11 cellular contexts compared by ENCODE assay signal in genomic region chr3:104908761-104909160, GRCh38.
DNase-seq lines count a peak whose midpoint lies in the region; ATAC-seq and TF ChIP-seq lines count a peak whose summit lies in the region.
"Had no signal": no experiment of that assay in that cellular context is flagged by ENCODE, and none has a peak within 500 bp of the region (broad histone marks: within the 10 kb centered on the region; RNA-seq: fewer than 3 reads in every experiment).

No MANE protein-coding gene starts in this region.

- no peak for TF ChIP-seq EP300 in gastroesophageal sphincter (IDR thresholded peaks at IDR 0.05)

- H3K9ac ChIP-seq in OCI-LY1 (ENCODE audit: low read length) (peak overlapping the region; percentile 64), fibroblast of lung (ENCODE audit: insufficient read depth, low read length) (no peak overlapping the region)

- H3K9me3 ChIP-seq in OCI-LY1 (ENCODE audit: low read length) (0 out of 2 replicates have a peak, but pooled peaks cover 4% of the 10 kb centered on the region), fibroblast of lung (ENCODE audit: control insufficient read depth, insufficient read depth, low read depth, low read length) (no peaks in the 10 kb centered on the region), gastroesophageal sphincter (peaks cover 0 to 5% (median 0%) of the 10 kb centered on the region in 3 donors)

- no peaks in the 10 kb centered on the region for H3K79me2 ChIP-seq in ACC112 (ENCODE audit: control insufficient read depth, insufficient read depth, low read length, unreplicated experiment)
- H3K79me2 ChIP-seq in OCI-LY1 (ENCODE audit: insufficient read depth, low read length), result no peaks in the 10 kb centered on the region
- H3K79me2 ChIP-seq in fibroblast of lung (ENCODE audit: control insufficient read depth, insufficient read depth, low read length), result no peaks in the 10 kb centered on the region

- peaks cover 18% of the 10 kb centered on the region for H3K36me3 Mint-ChIP-seq in HFFc6 (ENCODE audit: low read depth)
- H3K36me3 Mint-ChIP-seq: stimulated activated memory B cell treated with anti-CD40 and anti-IgM and Interleukin-4, amounts not matched to agents 10 μg/mL and 1 μg/mL and 100 μg/mL, for 72 hours had no signal

- WGBS in gastroesophageal sphincter (ENCODE audit: low coverage in 1 of 2), 2 donors, result 61 to 68% methylated on average over 2 of the region's 2 CpGs

- H3K9me3 Mint-ChIP-seq in HFFc6, result peaks cover 11% of the 10 kb centered on the region

- H3K4me2 ChIP-seq in OCI-LY1 (ENCODE audit: low read length), result peak overlapping the region; percentile 65
- peak overlapping the region; percentile 48 for H3K4me2 ChIP-seq in fibroblast of lung (ENCODE audit: extremely low read depth, insufficient read depth, low read length)

- peaks cover 68% of the 10 kb centered on the region for H3K4me1 Mint-ChIP-seq in HFFc6 (ENCODE audit: low read depth)
- H3K4me1 Mint-ChIP-seq: neural crest cell; stimulated activated memory B cell treated with anti-CD40 and anti-IgM and Interleukin-4, amounts not matched to agents 10 μg/mL and 1 μg/mL and 100 μg/mL, for 72 hours had no signal

- peak overlapping the region; percentile 71 for H3K27ac ChIP-seq in ACC112 (ENCODE audit: low read depth, low read length)
- peak overlapping the region; percentile 95 for H3K27ac ChIP-seq in OCI-LY1 (ENCODE audit: low read depth, low read length, poor library complexity, severe bottlenecking)
- peak overlapping the region; percentile 74 for H3K27ac ChIP-seq in fibroblast of lung (ENCODE audit: insufficient read depth, low read length)
- no peak overlapping the region for H3K27ac ChIP-seq in gastroesophageal sphincter

- in situ Hi-C loops in GM13977 (cut with MboI; ENCODE audit: low pct_unique_long_range_greater_than_20kb, low sequenced_read_pairs, unreplicated experiment), result no loop called here

- H3K4me1 ChIP-seq in ACC112 (ENCODE audit: control insufficient read depth, insufficient read depth, low read length, unreplicated experiment) (peaks cover 27% of the 10 kb centered on the region), OCI-LY1 (ENCODE audit: insufficient read depth, low read length, severe bottlenecking) (peaks cover 42% of the 10 kb centered on the region), fibroblast of lung (ENCODE audit: control insufficient read depth, extremely low read depth, insufficient read depth, low read length) (peaks cover 11% of the 10 kb centered on the region), gastroesophageal sphincter (no peaks in the 10 kb centered on the region)

- ATAC-seq in gastroesophageal sphincter, result no peak
- ATAC-seq in HG03039 (IDR thresholded peaks at IDR 0.05; ENCODE audit: unreplicated experiment), result no peak

- H3K4me3 ChIP-seq in ACC112 (ENCODE audit: low read depth, low read length) (peak overlapping the region; percentile 26), OCI-LY1 (ENCODE audit: low read depth, low read length, poor library complexity, severe bottlenecking) (peak overlapping the region; percentile 44), fibroblast of lung (replicated peaks in 1 of 4; ENCODE audit: control extremely low read depth in 1 of 4, insufficient read depth in 1 of 4, low read depth in 3 of 4, low read length in 4 of 4) (no peak overlapping the region), gastroesophageal sphincter (no peak overlapping the region)

- peaks cover 2% of the 10 kb centered on the region for H3K27me3 Mint-ChIP-seq in HFFc6 (ENCODE audit: insufficient read depth)
- H3K27me3 Mint-ChIP-seq: stimulated activated memory B cell treated with anti-CD40 and anti-IgM and Interleukin-4, amounts not matched to agents 10 μg/mL and 1 μg/mL and 100 μg/mL, for 72 hours had no signal

- TF ChIP-seq CTCF in HFFc6 (IDR thresholded peaks at IDR 0.05), result no peak
- no peak for TF ChIP-seq CTCF in OCI-LY1 (IDR thresholded peaks at IDR 0.05; ENCODE audit: low read length)
- no peak for TF ChIP-seq CTCF in fibroblast of lung (conservative IDR thresholded peaks at IDR 0.05 in 1 of 2, IDR thresholded peaks at IDR 0.05 in 1 of 2; ENCODE audit: low read depth in 1 of 2, low read length in 2 of 2)
- TF ChIP-seq CTCF in GM13977 (IDR thresholded peaks at IDR 0.05; ENCODE audit: extremely low read depth, insufficient read depth, missing control alignments), result no peak
- TF ChIP-seq CTCF in gastroesophageal sphincter (IDR thresholded peaks at IDR 0.05), result no peak

- no peak for DNase-seq in HFFc6
- DNase-seq in fibroblast of lung (ENCODE audit: low read depth in 2 of 2), result no peak
- DNase-seq in GM13977 (ENCODE audit: low spot score), result no peak
- no peak for DNase-seq in AML-193 (lab: John Stamatoyannopoulos, UW)
- DNase-seq: erythroblast had no signal

- H3K4me3 Mint-ChIP-seq in HFFc6, result peak overlapping the region; percentile 70; the same call in 1 of the 2 replicates
- H3K4me3 Mint-ChIP-seq: neural crest cell; stimulated activated memory B cell treated with anti-CD40 and anti-IgM and Interleukin-4, amounts not matched to agents 10 μg/mL and 1 μg/mL and 100 μg/mL, for 72 hours had no signal

- H3F3A ChIP-seq in OCI-LY1 (ENCODE audit: insufficient read depth, low read length), result 0 out of 2 replicates have a peak, but pooled peaks cover 4% of the 10 kb centered on the region

- H3K27me3 ChIP-seq in ACC112 (ENCODE audit: insufficient read depth, low read length), result no peaks in the 10 kb centered on the region
- no peaks in the 10 kb centered on the region for H3K27me3 ChIP-seq in OCI-LY1 (ENCODE audit: insufficient read depth, low read length)
- H3K27me3 ChIP-seq in fibroblast of lung (ENCODE audit: control insufficient read depth, insufficient read depth, low read length), result no peaks in the 10 kb centered on the region
- no peaks in the 10 kb centered on the region for H3K27me3 ChIP-seq in gastroesophageal sphincter

- TF ChIP-seq POLR2A in gastroesophageal sphincter (IDR thresholded peaks at IDR 0.05), result no peak

- peaks cover 6% of the 10 kb centered on the region; the same call in 1 of the 2 replicates for H3K36me3 ChIP-seq in ACC112 (ENCODE audit: insufficient read depth, low read length)
- H3K36me3 ChIP-seq in OCI-LY1 (ENCODE audit: insufficient read depth, low read length), result peaks cover 6% of the 10 kb centered on the region; the same call in 1 of the 2 replicates
- H3K36me3 ChIP-seq in fibroblast of lung (ENCODE audit: control insufficient read depth, insufficient read depth, low read length), result no peaks in the 10 kb centered on the region
- no peaks in the 10 kb centered on the region for H3K36me3 ChIP-seq in gastroesophageal sphincter

- no peaks in the 10 kb centered on the region for H3K9me2 ChIP-seq in OCI-LY1 (ENCODE audit: low read depth, low read length)

- no peaks in the 10 kb centered on the region for H4K20me1 ChIP-seq in OCI-LY1 (ENCODE audit: insufficient read depth, low read length)
- no peaks in the 10 kb centered on the region for H4K20me1 ChIP-seq in fibroblast of lung (ENCODE audit: control insufficient read depth, extremely low read depth, insufficient read depth, low read length)

- H3K27ac Mint-ChIP-seq in HFFc6, result peak overlapping the region; percentile 91
- H3K27ac Mint-ChIP-seq: stimulated activated memory B cell treated with anti-CD40 and anti-IgM and Interleukin-4, amounts not matched to agents 10 μg/mL and 1 μg/mL and 100 μg/mL, for 72 hours had no signal

- H2AFZ ChIP-seq in ACC112 (ENCODE audit: low read length, unreplicated experiment), result peak overlapping the region; percentile 72
- H2AFZ ChIP-seq in OCI-LY1 (ENCODE audit: low read length), result peak overlapping the region; percentile 22
- H2AFZ ChIP-seq in fibroblast of lung (ENCODE audit: low read length), result peak overlapping the region; percentile 4

Comparison
In these comparisons a context has a peak if more than half of its experiments do, and no peak if none do; other contexts are left out.
1. H2AFZ ChIP-seq: peak in every context shown above with its lines; median percentile 72 in ACC112; 22 in OCI-LY1; 4 in fibroblast of lung.
2. H3K27ac ChIP-seq: peak in ACC112 (single experiment), OCI-LY1 (single experiment) and fibroblast of lung (single experiment); none in gastroesophageal sphincter (0 of 4).
3. H3K4me3 ChIP-seq: peak in ACC112 (single experiment) and OCI-LY1 (single experiment); none in fibroblast of lung (0 of 4) and gastroesophageal sphincter (0 of 2).